ENCODE assay signal across 32 cellular contexts in the genomic region with DNA sequence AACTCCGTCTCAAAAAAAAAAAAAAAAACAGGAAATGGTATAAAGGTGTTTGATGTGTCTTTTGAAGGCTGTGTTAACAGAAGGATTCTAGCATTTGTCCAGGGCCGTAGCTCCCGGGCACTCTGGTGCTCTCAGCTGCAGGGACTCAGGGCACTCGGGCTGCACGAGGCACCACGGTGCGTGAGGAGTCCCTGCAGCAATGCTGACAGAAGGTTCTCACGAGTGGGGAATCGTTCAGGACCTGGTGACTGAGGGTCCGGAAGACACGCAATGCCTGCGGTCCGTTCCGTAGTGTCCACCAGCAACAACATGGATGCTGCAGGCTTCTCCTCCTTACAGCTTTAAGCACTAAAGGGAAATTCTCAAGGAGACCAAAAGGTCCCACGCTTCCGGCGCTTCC. TPM values are rescaled to one million over a fixed set of nuclear protein-coding genes. Genes with fewer than 3 reads are reported as not detected.
DNase-seq lines count a peak whose midpoint lies in the region; ATAC-seq and TF ChIP-seq lines count a peak whose summit lies in the region.
"Had no signal": no experiment of that assay in that cellular context is flagged by ENCODE, and none has a peak within 500 bp of the region (broad histone marks: within the 10 kb centered on the region; RNA-seq: fewer than 3 reads in every experiment).

No MANE protein-coding gene starts in this region.

- no peaks in the 10 kb centered on the region for H3K9me3 ChIP-seq in sigmoid colon
- H3K9me3 ChIP-seq: BLaER1 treated with 17β-estradiol and CSF1 and Interleukin-3, amounts not matched to agents 10 nM and 100 nM; left ventricle myocardium inferior; right lobe of liver; thyroid gland; vagina had no signal

- 92 to 95% methylated on average over 17 of the region's 17 CpGs for WGBS in sigmoid colon, 2 donors

- H3K4me3 ChIP-seq in sigmoid colon, result no peak overlapping the region
- H3K4me3 ChIP-seq: BLaER1 treated with 17β-estradiol and CSF1 and Interleukin-3, amounts not matched to agents 10 nM and 100 nM; left ventricle myocardium inferior; right lobe of liver; thyroid gland; vagina had no signal

- H3K9me3 Mint-ChIP-seq in HFFc6 (no peaks in the 10 kb centered on the region), chondrocyte (ENCODE audit: low read depth) (no peaks in the 10 kb centered on the region)
- no peaks in the 10 kb centered on the region for H3K9me3 Mint-ChIP-seq in activated naive CD4-positive, alpha-beta T cell treated with anti-CD3 and anti-CD28 coated beads, Interleukin-2, amount 50 U/mL, for 72 hours
- H3K9me3 Mint-ChIP-seq: H9; stimulated activated naive CD8-positive, alpha-beta T cell treated with anti-CD3 and anti-CD28 coated beads, Interleukin-15, amount 100 ng/mL, for 72 hours had no signal

- H3K4me1 ChIP-seq in sigmoid colon, result peaks cover 0 to 50% (median 40%) of the 10 kb centered on the region in 4 donors

- H3K27ac ChIP-seq in sigmoid colon, result peak overlapping the region; percentile 6 to 86 (median 80)
- H3K27ac ChIP-seq: right lobe of liver, thyroid gland, vagina had no signal

- TF ChIP-seq POLR2A in sigmoid colon (IDR thresholded peaks at IDR 0.05), result no peak

- H3K27ac Mint-ChIP-seq in HFFc6 (peak overlapping the region; percentile 46; the same call in 1 of the 2 replicates), chondrocyte (ENCODE audit: unreplicated experiment) (peak overlapping the region; percentile 78)
- no peak overlapping the region for H3K27ac Mint-ChIP-seq in activated naive CD4-positive, alpha-beta T cell treated with anti-CD3 and anti-CD28 coated beads, Interleukin-2, amount 50 U/mL, for 72 hours
- H3K27ac Mint-ChIP-seq: H9, progenitor cell of endocrine pancreas had no signal

- no peaks in the 10 kb centered on the region for H3K27me3 ChIP-seq in sigmoid colon
- H3K27me3 ChIP-seq: BLaER1 treated with 17β-estradiol and CSF1 and Interleukin-3, amounts not matched to agents 10 nM and 100 nM; right lobe of liver; thyroid gland; vagina had no signal

- TF ChIP-seq CTCF in HFFc6 (IDR thresholded peaks at IDR 0.05) (no peak), chondrocyte (IDR thresholded peaks at IDR 0.05) (no peak), sigmoid colon (IDR thresholded peaks at IDR 0.05) (no peak)

- H3K36me3 ChIP-seq in sigmoid colon, result peaks cover 27 to 73% (median 45%) of the 10 kb centered on the region in 4 donors

- no peak for ATAC-seq in HG02623 (IDR thresholded peaks at IDR 0.05; ENCODE audit: unreplicated experiment)
- ATAC-seq in activated naive CD4-positive, alpha-beta T cell treated with anti-CD3 and anti-CD28 coated beads, Interleukin-2, amount 50 U/mL, for 72 hours, result no peak
- no peak for ATAC-seq in HG03457 (IDR thresholded peaks at IDR 0.05; ENCODE audit: unreplicated experiment)
- ATAC-seq: PC-3; right lobe of liver; stimulated activated naive CD8-positive, alpha-beta T cell treated with anti-CD3 and anti-CD28 coated beads, Interleukin-15, amount 100 ng/mL, for 72 hours; T-helper 17 cell had no signal

- DNase-seq in HFFc6, result no peak
- peak; percentile 54 for DNase-seq in MV-4-11 (lab: John Stamatoyannopoulos, UW)
- no peak for DNase-seq in chondrocyte (ENCODE audit: low spot score)
- DNase-seq in sigmoid colon, result no peak
- DNase-seq in activated naive CD4-positive, alpha-beta T cell treated with anti-CD3 and anti-CD28 coated beads, Interleukin-2, amount 50 U/mL, for 72 hours (ENCODE audit: low spot score in 2 of 2), result no peak
- DNase-seq: activated CD4-positive, alpha-beta T cell treated with anti-CD3 and anti-CD28 coated beads, Interleukin-2, amount 50 U/mL, for 48 hours; activated CD4-positive, CD25-positive, alpha-beta regulatory T cell treated with anti-CD3 and anti-CD28 coated beads, Interleukin-2, amount 50 U/mL, for 72 hours; activated CD8-positive, alpha-beta memory T cell treated with anti-CD3 and anti-CD28 coated beads, Interleukin-2, amount 50 U/mL, for 4 hours; activated naive CD4-positive, alpha-beta T cell treated with anti-CD3 and anti-CD28 coated beads, Interleukin-2, amount 50 U/mL, for 16 hours; amygdala; COR-L47; DMS53; glutamatergic neuron; H9; left ventricle myocardium inferior; NCI-H1105 treated with DMSO at 0.1 percent for 48 hours; NCI-H187 treated with DMSO at 0.1 percent for 48 hours; NCI-H2171 treated with DMSO at 0.1 percent for 48 hours; NCI-H510A; PC-3; right lobe of liver; SHP77; stimulated activated CD4-positive, alpha-beta T cell treated with anti-CD3 and anti-CD28 coated beads, Interleukin-12 subunit alpha, Interleukin-12 subunit beta, amount 100 ng/mL, for 4 hours; stimulated activated CD4-positive, alpha-beta T cell treated with anti-CD3 and anti-CD28 coated beads, Interleukin-2, amount 100 ng/mL, for 48 hours; stimulated activated naive CD8-positive, alpha-beta T cell treated with anti-CD3 and anti-CD28 coated beads, Interleukin-15, amount 100 ng/mL, for 72 hours; T-helper 17 cell; thyroid gland had no signal

- H3K4me1 Mint-ChIP-seq in HFFc6 (ENCODE audit: low read depth) (peaks cover 64% of the 10 kb centered on the region), chondrocyte (ENCODE audit: low read depth) (peaks cover 88% of the 10 kb centered on the region)
- H3K4me1 Mint-ChIP-seq: H9; stimulated activated naive CD8-positive, alpha-beta T cell treated with anti-CD3 and anti-CD28 coated beads, Interleukin-15, amount 100 ng/mL, for 72 hours; T-helper 17 cell had no signal

- H3K4me3 Mint-ChIP-seq in HFFc6, result no peak overlapping the region
- peak overlapping the region; percentile 45 for H3K4me3 Mint-ChIP-seq in chondrocyte (ENCODE audit: unreplicated experiment)
- H3K4me3 Mint-ChIP-seq: H9; stimulated activated naive CD8-positive, alpha-beta T cell treated with anti-CD3 and anti-CD28 coated beads, Interleukin-15, amount 100 ng/mL, for 72 hours; T-helper 17 cell had no signal

- no peak for TF ChIP-seq EP300 in sigmoid colon (IDR thresholded peaks at IDR 0.05)

- intact Hi-C loops in sigmoid colon (cut with DNase I), result loop anchor here (5.0 kb wide), 1 partner anchor 38 kb away; no protein-coding TSS in a partner anchor

- H3K36me3 Mint-ChIP-seq in HFFc6 (ENCODE audit: low read depth) (peaks cover 41% of the 10 kb centered on the region), chondrocyte (ENCODE audit: low read depth) (peaks cover 36% of the 10 kb centered on the region)
- H3K36me3 Mint-ChIP-seq in activated naive CD4-positive, alpha-beta T cell treated with anti-CD3 and anti-CD28 coated beads, Interleukin-2, amount 50 U/mL, for 72 hours, result peaks cover under 1 to 22% of the 10 kb centered on the region in 2 donors

- H3K27me3 Mint-ChIP-seq in HFFc6 (ENCODE audit: insufficient read depth) (peaks cover 3% of the 10 kb centered on the region), chondrocyte (ENCODE audit: low read depth) (no peaks in the 10 kb centered on the region)
- H3K27me3 Mint-ChIP-seq: progenitor cell of endocrine pancreas; stimulated activated naive CD8-positive, alpha-beta T cell treated with anti-CD3 and anti-CD28 coated beads, Interleukin-15, amount 100 ng/mL, for 72 hours; T-helper 17 cell had no signal

RNA-seq across cellular contexts. Expression of gene FAAP100, which starts 12.6 kb away (rescaled TPM):
- total RNA-seq in HFFc6 (2021; fragmentation: NEBNext Ultra II Directional; extraction: Animal tissue kit (Norgen Biotek cat#: 25700)), result 10 to 100 TPM; 21.9 to 27.7 (median 23.9) TPM
- total RNA-seq in chondrocyte, result 39.8 to 62.7 TPM (median 43.1 TPM) in 3 replicates
- 10 to 100 TPM in 3 of 4 donors, 1 to 10 TPM in 1; 9.6 to 24.1 (median 14.6) TPM for total RNA-seq in sigmoid colon
- 10 to 100 TPM in 2 of 3 donors, 1 to 10 TPM in 1; 6.6 to 27.2 (median 10.9) TPM for polyA plus RNA-seq in sigmoid colon
- 10 to 100 TPM; 19.8 to 37.9 TPM for total RNA-seq in activated naive CD4-positive, alpha-beta T cell treated with anti-CD3 and anti-CD28 coated beads, Interleukin-2, amount 50 U/mL, for 72 hours

RNA-seq across cellular contexts. Expression of gene FSCN2, which starts 36.6 kb away (rescaled TPM):
- 1 to 10 TPM in 3 of 6 experiments, under 1 TPM in 3; 0.71 to 1.4 (median 0.99) TPM for total RNA-seq in HFFc6 (2021; fragmentation: NEBNext Ultra II Directional; extraction: Animal tissue kit (Norgen Biotek cat#: 25700))
- 4.1 to 6.1 TPM (median 5.3 TPM) in 3 replicates for total RNA-seq in chondrocyte
- 1 to 10 TPM in 1 of 4 donors, under 1 TPM in 2, not detected in 1; 0.33 to 1.1 (median 0.95) TPM for total RNA-seq in sigmoid colon
- 1 to 10 TPM in 1 of 3 donors, not detected in 2; 2.3 TPM for polyA plus RNA-seq in sigmoid colon
- under 1 TPM; 0.30 to 0.86 TPM for total RNA-seq in activated naive CD4-positive, alpha-beta T cell treated with anti-CD3 and anti-CD28 coated beads, Interleukin-2, amount 50 U/mL, for 72 hours

RNA-seq across cellular contexts. Expression of gene ACTG1, which starts 52.2 kb away (rescaled TPM):
- total RNA-seq in HFFc6 (2021; fragmentation: NEBNext Ultra II Directional; extraction: Animal tissue kit (Norgen Biotek cat#: 25700)), result over 10,000 TPM in 3 of 6 experiments, 1,000 to 10,000 TPM in 3; 7,891 to 11,135 (median 9,908) TPM
- total RNA-seq in chondrocyte (3,639 to 4,575 TPM (median 4,567 TPM) in 3 replicates), sigmoid colon (1,000 to 10,000 TPM; 1,038 to 2,003 (median 1,212) TPM)
- polyA plus RNA-seq in sigmoid colon, result 1,000 to 10,000 TPM; 2,538 to 4,527 (median 2,852) TPM
- 1,000 to 10,000 TPM; 6,062 to 6,573 TPM for total RNA-seq in activated naive CD4-positive, alpha-beta T cell treated with anti-CD3 and anti-CD28 coated beads, Interleukin-2, amount 50 U/mL, for 72 hours

Comparison
In these comparisons a context has a peak if more than half of its experiments do, and no peak if none do; other contexts are left out.
1. H3K27ac Mint-ChIP-seq: peak in HFFc6 (single experiment) and chondrocyte (single experiment); none in activated naive CD4-positive, alpha-beta T cell treated with anti-CD3 and anti-CD28 coated beads, Interleukin-2, amount 50 U/mL, for 72 hours (0 of 2).